11 cellular contexts compared by ENCODE assay signal in the genomic region with DNA sequence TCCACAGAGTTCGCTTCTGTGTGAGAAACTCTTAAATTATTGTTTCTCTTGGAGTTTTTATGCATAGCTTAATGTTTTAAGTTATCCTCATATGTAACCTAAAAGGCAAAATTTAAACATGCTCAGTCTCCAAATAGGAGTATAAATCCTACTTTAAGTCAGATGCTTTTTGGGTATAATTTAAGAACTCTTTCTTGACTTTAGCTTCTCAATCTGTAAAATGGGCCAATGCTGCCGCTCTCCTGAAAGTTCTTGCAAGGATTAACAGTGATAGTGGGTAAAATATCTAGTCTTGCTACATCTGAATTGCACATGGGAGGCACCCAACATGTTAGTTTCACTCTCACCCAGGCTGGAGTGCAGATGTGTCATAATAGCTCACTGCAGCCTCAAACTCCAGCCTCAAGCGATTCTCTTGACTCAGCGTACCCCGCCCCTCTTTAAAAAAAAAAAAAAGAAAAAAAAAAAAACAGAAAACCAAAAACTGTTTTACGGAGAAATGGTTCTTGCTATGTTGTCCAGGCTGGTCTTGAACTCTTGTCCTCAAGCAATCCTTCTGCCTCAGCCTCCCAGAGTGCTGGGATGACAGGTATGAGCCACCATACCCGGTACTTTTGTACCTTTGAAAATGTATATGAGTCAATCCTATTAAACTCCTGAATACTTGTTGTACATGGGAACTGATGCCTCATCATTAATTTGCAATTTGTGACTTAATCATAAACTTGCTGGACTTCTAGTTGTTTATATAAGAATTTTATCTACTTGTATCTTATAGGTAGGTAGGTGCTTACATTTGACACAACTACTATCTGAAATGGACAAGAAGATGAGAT. TPM values are rescaled to one million over a fixed set of nuclear protein-coding genes. Genes with fewer than 3 reads are reported as not detected.
DNase-seq lines count a peak whose midpoint lies in the region; ATAC-seq and TF ChIP-seq lines count a peak whose summit lies in the region.
"Had no signal": no experiment of that assay in that cellular context is flagged by ENCODE, and none has a peak within 500 bp of the region (broad histone marks: within the 10 kb centered on the region; RNA-seq: fewer than 3 reads in every experiment).

No MANE protein-coding gene starts in this region.

- TF ChIP-seq POLR2A in esophagus muscularis mucosa (IDR thresholded peaks at IDR 0.05; ENCODE audit: low read depth) = no peak

- no peaks in the 10 kb centered on the region for H3K9me3 ChIP-seq in CD4-positive, CD25-positive, alpha-beta regulatory T cell (ENCODE audit: control insufficient read depth in 2 of 2, low read length in 2 of 2)
- H3K9me3 ChIP-seq in mesenchymal stem cell (ENCODE audit: control insufficient read depth, low read length) (no peaks in the 10 kb centered on the region), esophagus muscularis mucosa (no peaks in the 10 kb centered on the region)
- H3K9me3 ChIP-seq: prostate gland had no signal

- H3K4me2 ChIP-seq in mesenchymal stem cell (ENCODE audit: low read length, poor library complexity, severe bottlenecking) = no peak overlapping the region

- intact Hi-C loops in esophagus muscularis mucosa (cut with DNase I) = loop anchor here (2.0 to 5.0 kb wide), 3 partner anchors 250 to 462 kb away; no protein-coding TSS in a partner anchor

- H3K9ac ChIP-seq in mesenchymal stem cell (ENCODE audit: low read length) = peak overlapping the region; percentile 92

- peak; percentile 36 to 83 (median 43) for DNase-seq in CD4-positive, CD25-positive, alpha-beta regulatory T cell
- DNase-seq in MV-4-11 (lab: John Stamatoyannopoulos, UW) (peak; percentile 62), mesenchymal stem cell (peak; percentile 48), esophagus muscularis mucosa (ENCODE audit: extremely low spot score) (no peak), NCI-H1694 (lab: John Stamatoyannopoulos, UW) (no peak)
- DNase-seq in activated effector memory CD4-positive, alpha-beta T cell treated with anti-CD3 and anti-CD28 coated beads, Interleukin-2, amount 50 U/mL, for 16 hours = peak; percentile 78
- DNase-seq: Calu3, NCI-H1417 treated with DMSO at 0.1 percent for 48 hours had no signal

- H3K14ac ChIP-seq in mesenchymal stem cell (ENCODE audit: low read length in 2 of 2) = no peak overlapping the region

- no peak for ATAC-seq in CD4-positive, CD25-positive, alpha-beta regulatory T cell (ENCODE audit: low read depth in 2 of 2)
- ATAC-seq in GM21528 (IDR thresholded peaks at IDR 0.05; ENCODE audit: low FRiP score, unreplicated experiment) (no peak), GM19351 (IDR thresholded peaks at IDR 0.05; ENCODE audit: unreplicated experiment) (no peak)

- H2AK5ac ChIP-seq in mesenchymal stem cell (ENCODE audit: low read length, severe bottlenecking) = no peak overlapping the region

- no peak for TF ChIP-seq CTCF in esophagus muscularis mucosa (IDR thresholded peaks at IDR 0.05)

- peak overlapping the region; percentile 97 for H3K27ac ChIP-seq in CD4-positive, CD25-positive, alpha-beta regulatory T cell (ENCODE audit: insufficient read depth, low read length, poor library complexity, severe bottlenecking)
- no peak overlapping the region for H3K27ac ChIP-seq in mesenchymal stem cell (ENCODE audit: low read length, poor library complexity, severe bottlenecking)
- no peak overlapping the region for H3K27ac ChIP-seq in esophagus muscularis mucosa (replicated peaks in 1 of 4)

- H3K4me3 Mint-ChIP-seq in CD4-positive, CD25-positive, alpha-beta regulatory T cell = peak overlapping the region; percentile 91 to 98 (median 98)

- no peaks in the 10 kb centered on the region for H3K27me3 Mint-ChIP-seq in CD4-positive, CD25-positive, alpha-beta regulatory T cell

- H2AFZ ChIP-seq in mesenchymal stem cell (ENCODE audit: low read depth, low read length) = no peak overlapping the region

- no peak overlapping the region for H2BK120ac ChIP-seq in mesenchymal stem cell (ENCODE audit: low read depth, low read length)

- no peak overlapping the region for H3K4ac ChIP-seq in mesenchymal stem cell (ENCODE audit: low read depth in 1 of 2, low read length in 2 of 2)

- H2BK15ac ChIP-seq in mesenchymal stem cell (ENCODE audit: low read depth, poor library complexity, severe bottlenecking) = no peak overlapping the region

- H4K91ac ChIP-seq in mesenchymal stem cell (ENCODE audit: low read length) = no peak overlapping the region

- no peak overlapping the region for H3K23ac ChIP-seq in mesenchymal stem cell (ENCODE audit: low read length in 2 of 2)

- H3K27me3 ChIP-seq in CD4-positive, CD25-positive, alpha-beta regulatory T cell (ENCODE audit: control insufficient read depth, insufficient read depth, low read length) = no peaks in the 10 kb centered on the region
- H3K27me3 ChIP-seq in mesenchymal stem cell (ENCODE audit: control insufficient read depth in 1 of 2, insufficient read depth in 1 of 2, low read length in 2 of 2) = no peaks in the 10 kb centered on the region
- no peaks in the 10 kb centered on the region for H3K27me3 ChIP-seq in esophagus muscularis mucosa

- H4K8ac ChIP-seq in mesenchymal stem cell (ENCODE audit: low read length) = no peak overlapping the region

- H3K4me3 ChIP-seq in CD4-positive, CD25-positive, alpha-beta regulatory T cell (ENCODE audit: low read depth, low read length) = peak overlapping the region; percentile 98
- peak overlapping the region in 1 of 2 experiments; percentile 93 for H3K4me3 ChIP-seq in mesenchymal stem cell (ENCODE audit: insufficient read depth in 1 of 2, low read depth in 1 of 2, low read length in 2 of 2)
- H3K4me3 ChIP-seq in esophagus muscularis mucosa = no peak overlapping the region

- no peak overlapping the region for H2BK5ac ChIP-seq in mesenchymal stem cell (ENCODE audit: low read depth, low read length, poor library complexity, severe bottlenecking)

- TF ChIP-seq EP300 in esophagus muscularis mucosa (IDR thresholded peaks at IDR 0.05) = no peak

- 83% methylated on average over 3 of the region's 7 CpGs for WGBS in mesenchymal stem cell
- 89% methylated on average over 7 of the region's 7 CpGs for WGBS in esophagus muscularis mucosa

- peaks cover 48% of the 10 kb centered on the region for H3K4me1 ChIP-seq in CD4-positive, CD25-positive, alpha-beta regulatory T cell (ENCODE audit: control insufficient read depth, insufficient read depth, low read length, poor library complexity, severe bottlenecking)
- H3K4me1 ChIP-seq in mesenchymal stem cell (ENCODE audit: control insufficient read depth, insufficient read depth, low read depth, low read length) (no peaks in the 10 kb centered on the region), esophagus muscularis mucosa (peaks cover 12 to 26% (median 22%) of the 10 kb centered on the region in 4 donors)

- no peaks in the 10 kb centered on the region for H3K9me3 Mint-ChIP-seq in CD4-positive, CD25-positive, alpha-beta regulatory T cell

- peaks cover 6 to 59% (median 43%) of the 10 kb centered on the region in 4 donors for H3K4me1 Mint-ChIP-seq in CD4-positive, CD25-positive, alpha-beta regulatory T cell

- no peak overlapping the region for H3K18ac ChIP-seq in mesenchymal stem cell (ENCODE audit: low read depth in 1 of 2, low read length in 2 of 2)

- no peaks in the 10 kb centered on the region for H3K36me3 ChIP-seq in CD4-positive, CD25-positive, alpha-beta regulatory T cell (ENCODE audit: control insufficient read depth, insufficient read depth, low read length)
- H3K36me3 ChIP-seq in mesenchymal stem cell (ENCODE audit: control insufficient read depth in 1 of 2, insufficient read depth in 2 of 2, low read depth in 1 of 2, low read length in 2 of 2) (no peaks in the 10 kb centered on the region), esophagus muscularis mucosa (no peaks in the 10 kb centered on the region)
- H3K36me3 ChIP-seq: prostate gland had no signal

- H3K36me3 Mint-ChIP-seq in CD4-positive, CD25-positive, alpha-beta regulatory T cell = peaks cover 5% of the 10 kb centered on the region

- H3K27ac Mint-ChIP-seq in CD4-positive, CD25-positive, alpha-beta regulatory T cell = peak overlapping the region; percentile 32 to 98 (median 77)

- peaks cover 11% of the 10 kb centered on the region for H3K79me1 ChIP-seq in mesenchymal stem cell (replicated peaks; ENCODE audit: low read length, poor library complexity, severe bottlenecking)

- H2BK12ac ChIP-seq in mesenchymal stem cell (ENCODE audit: low read length in 2 of 2) = no peak overlapping the region

RNA-seq across cellular contexts. Expression of a gene that starts 1.8 kb away (rescaled TPM):
- 2.7 TPM for total RNA-seq in CD4-positive, CD25-positive, alpha-beta regulatory T cell
- polyA plus RNA-seq in CD4-positive, CD25-positive, alpha-beta regulatory T cell = 1 to 10 TPM in 2 of 4 donors, under 1 TPM in 2; 0.59 to 1.3 (median 0.82) TPM
- 0.61 TPM for polyA plus RNA-seq in mesenchymal stem cell (2013, experiment 1 of 2)
- polyA plus RNA-seq in mesenchymal stem cell (2013, experiment 2 of 2) = 0.59 TPM
- under 1 TPM; 0.33 to 0.83 (median 0.59) TPM for total RNA-seq in esophagus muscularis mucosa

RNA-seq across cellular contexts. Expression of a gene that starts 2.1 kb away (rescaled TPM):
- total RNA-seq in CD4-positive, CD25-positive, alpha-beta regulatory T cell = 3.9 TPM
- polyA plus RNA-seq in CD4-positive, CD25-positive, alpha-beta regulatory T cell = 1 to 10 TPM; 1.5 to 2.9 (median 2.1) TPM
- polyA plus RNA-seq in mesenchymal stem cell (2013, experiment 1 of 2) = 1.3 TPM
- 1.4 TPM for polyA plus RNA-seq in mesenchymal stem cell (2013, experiment 2 of 2)
- total RNA-seq in esophagus muscularis mucosa = 10 to 100 TPM in 3 of 4 donors, 1 to 10 TPM in 1; 7.6 to 12.1 (median 10.9) TPM

Comparison
In these comparisons a context has a peak if more than half of its experiments do, and no peak if none do; other contexts are left out.
1. DNase-seq: peak in CD4-positive, CD25-positive, alpha-beta regulatory T cell (3 of 3), MV-4-11 (single experiment), activated effector memory CD4-positive, alpha-beta T cell treated with anti-CD3 and anti-CD28 coated beads, Interleukin-2, amount 50 U/mL, for 16 hours (single experiment) and mesenchymal stem cell (single experiment); none in esophagus muscularis mucosa (single experiment) and NCI-H1694 (single experiment).